8 cellular contexts compared by ENCODE assay signal in the genomic region with DNA sequence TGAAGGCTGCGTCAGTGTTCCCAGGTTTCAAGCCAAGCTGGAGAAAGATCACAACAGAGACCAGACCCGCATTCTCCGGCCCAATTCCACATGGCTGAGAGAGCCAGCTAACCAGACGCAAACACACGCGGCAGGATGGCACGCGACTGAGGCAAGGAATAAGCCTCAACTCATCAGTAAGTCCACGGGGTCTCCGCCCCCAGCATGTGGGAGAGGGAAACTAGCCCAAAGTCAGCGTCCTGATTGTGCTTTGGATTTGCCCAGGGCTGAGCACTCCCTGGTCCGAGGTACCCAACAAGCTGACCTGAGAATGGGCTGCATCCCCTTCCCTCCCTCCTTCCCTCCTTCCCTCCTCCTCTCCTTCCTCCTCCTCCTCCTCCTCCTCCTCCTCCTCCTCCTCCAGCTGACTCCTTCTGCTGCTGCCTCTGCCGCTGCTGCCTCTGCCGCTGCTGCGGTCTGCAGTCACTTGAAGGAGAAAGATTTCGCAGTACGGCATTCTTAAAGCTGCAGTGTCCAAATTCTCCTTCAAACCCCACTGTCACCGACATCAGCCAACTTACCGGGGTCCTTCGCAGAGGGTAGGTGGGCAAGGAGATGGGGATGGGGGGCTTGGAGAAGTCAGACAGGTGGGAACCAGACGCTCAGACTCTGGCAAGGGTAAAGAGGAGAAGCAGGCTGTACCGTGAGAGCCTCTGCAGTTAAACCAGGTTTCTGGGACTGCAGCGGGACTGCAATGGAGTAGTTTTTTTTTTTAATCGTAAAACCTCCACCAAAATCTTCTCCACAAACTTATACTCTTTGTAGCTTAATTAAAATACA. TPM values are rescaled to one million over a fixed set of nuclear protein-coding genes. Genes with fewer than 3 reads are reported as not detected.
DNase-seq lines count a peak whose midpoint lies in the region; ATAC-seq and TF ChIP-seq lines count a peak whose summit lies in the region.

No MANE protein-coding gene starts in this region.

- no peaks in the 10 kb centered on the region for H3K9me3 Mint-ChIP-seq in activated naive CD8-positive, alpha-beta T cell treated with anti-CD3 and anti-CD28 coated beads, Interleukin-2, amount 10 ng/mL, durations not matched to agents 7 days and 5 days

- peak; percentile 48 for ATAC-seq in activated naive CD8-positive, alpha-beta T cell treated with anti-CD3 and anti-CD28 coated beads, Interleukin-2, amount 10 ng/mL, durations not matched to agents 7 days and 5 days (ENCODE audit: low read depth)
- ATAC-seq in GM21528 (IDR thresholded peaks at IDR 0.05; ENCODE audit: low FRiP score, unreplicated experiment) (no peak), HG03196 (IDR thresholded peaks at IDR 0.05; ENCODE audit: unreplicated experiment) (no peak)

- H3K27me3 Mint-ChIP-seq in activated naive CD8-positive, alpha-beta T cell treated with anti-CD3 and anti-CD28 coated beads, Interleukin-2, amount 10 ng/mL, durations not matched to agents 7 days and 5 days, result peaks cover 88% of the 10 kb centered on the region

- H3K36me3 Mint-ChIP-seq in activated naive CD8-positive, alpha-beta T cell treated with anti-CD3 and anti-CD28 coated beads, Interleukin-2, amount 10 ng/mL, durations not matched to agents 7 days and 5 days, result no peaks in the 10 kb centered on the region

- 2 to 4% (median 3%) methylated on average over 24 of the region's 24 CpGs for WGBS in stomach, 5 donors

- TF ChIP-seq EP300 in stomach (IDR thresholded peaks at IDR 0.05), result no peak

- H3K27me3 ChIP-seq in ACC112 (ENCODE audit: insufficient read depth, low read length) (no peaks in the 10 kb centered on the region), HAP-1 (ENCODE audit: low read depth) (peaks cover 33% of the 10 kb centered on the region), stomach (peaks cover 9 to 98% (median 73%) of the 10 kb centered on the region in 3 donors)

- H3K27ac ChIP-seq in ACC112 (ENCODE audit: low read depth, low read length) (peak overlapping the region; percentile 88), stomach (peak overlapping the region in 1 of 5 donors; percentile 25)

- in situ Hi-C loops in HAP-1 (cut with MboI; ENCODE audit: low sequenced_read_pairs), result no loop called here

- H3K79me2 ChIP-seq in ACC112 (ENCODE audit: control insufficient read depth, insufficient read depth, low read length, unreplicated experiment), result peaks cover 23% of the 10 kb centered on the region

- H3K4me1 Mint-ChIP-seq in activated naive CD8-positive, alpha-beta T cell treated with anti-CD3 and anti-CD28 coated beads, Interleukin-2, amount 10 ng/mL, durations not matched to agents 7 days and 5 days, result peaks cover 28% of the 10 kb centered on the region

- TF ChIP-seq POLR2A in stomach (IDR thresholded peaks at IDR 0.05), result no peak

- H2AFZ ChIP-seq in ACC112 (ENCODE audit: low read length, unreplicated experiment), result peak overlapping the region; percentile 77

- H3K36me3 ChIP-seq in ACC112 (ENCODE audit: insufficient read depth, low read length) (no peaks in the 10 kb centered on the region), HAP-1 (replicated peaks) (no peaks in the 10 kb centered on the region), stomach (no peaks in the 10 kb centered on the region)

- H3K4me1 ChIP-seq in ACC112 (ENCODE audit: control insufficient read depth, insufficient read depth, low read length, unreplicated experiment) (peaks cover 67% of the 10 kb centered on the region), HAP-1 (peaks cover 3% of the 10 kb centered on the region), stomach (peaks cover 23 to 46% (median 32%) of the 10 kb centered on the region in 4 donors)

- H3K4me3 Mint-ChIP-seq in activated naive CD8-positive, alpha-beta T cell treated with anti-CD3 and anti-CD28 coated beads, Interleukin-2, amount 10 ng/mL, durations not matched to agents 7 days and 5 days, result peak overlapping the region; percentile 63

- POLR2A ChIA-PET in activated naive CD8-positive, alpha-beta T cell treated with anti-CD3 and anti-CD28 coated beads, Interleukin-2, amount 10 ng/mL, durations not matched to agents 7 days and 5 days (lab: Charles Lee), result interaction anchor here (0.6 to 0.7 kb wide), 2 partner anchors 10 to 72 kb away, joined by 3 read pairs; no protein-coding TSS in a partner anchor

- TF ChIP-seq CTCF in stomach (IDR thresholded peaks at IDR 0.05), result no peak

- H3K9me3 ChIP-seq in HAP-1 (no peaks in the 10 kb centered on the region), iPS-18c (ENCODE audit: control insufficient read depth, insufficient read depth, low read length) (no peaks in the 10 kb centered on the region), stomach (no peaks in the 10 kb centered on the region)

- intact Hi-C loops in stomach (cut with DNase I; ENCODE audit: low total_unique reads), result no loop called here

- no peak overlapping the region for H3K27ac Mint-ChIP-seq in activated naive CD8-positive, alpha-beta T cell treated with anti-CD3 and anti-CD28 coated beads, Interleukin-2, amount 10 ng/mL, durations not matched to agents 7 days and 5 days

- DNase-seq in HAP-1 (ENCODE audit: low spot score in 2 of 2) (peak; percentile 26 to 37), stomach (no peak)
- DNase-seq in activated naive CD8-positive, alpha-beta T cell treated with anti-CD3 and anti-CD28 coated beads, Interleukin-2, amount 10 ng/mL, durations not matched to agents 7 days and 5 days, result no peak
- no peak for DNase-seq in stimulated activated CD4-positive, alpha-beta T cell treated with anti-CD3 and anti-CD28 coated beads, Interleukin-2, amount 100 ng/mL, for 24 hours

- H3K4me3 ChIP-seq in ACC112 (ENCODE audit: low read depth, low read length) (peak overlapping the region; percentile 98), HAP-1 (peak overlapping the region; percentile 17), iPS-18c (ENCODE audit: insufficient read depth, low read depth, low read length) (peak overlapping the region; percentile 42; the same call in 1 of the 2 replicates), stomach (peak overlapping the region; percentile 24 to 41 (median 30))

RNA-seq across cellular contexts. Expression of a gene that starts 32.9 kb away (rescaled TPM):
- total RNA-seq in activated naive CD8-positive, alpha-beta T cell treated with anti-CD3 and anti-CD28 coated beads, Interleukin-2, amount 10 ng/mL, durations not matched to agents 7 days and 5 days, result 10 to 100 TPM; 15.3 to 15.9 TPM
- 10 to 100 TPM; 17.9 to 54.3 (median 34.9) TPM for total RNA-seq in stomach
- 1 to 10 TPM; 3.2 to 9.2 (median 7.5) TPM for polyA plus RNA-seq in stomach

Comparison
In these comparisons a context has a peak if more than half of its experiments do, and no peak if none do; other contexts are left out.
1. H3K4me3 ChIP-seq: peak in every context shown above with its lines; median percentile 98 in ACC112; 42 in iPS-18c; 30 in stomach; 17 in HAP-1.
2. DNase-seq: peak in HAP-1 (2 of 2); none in activated naive CD8-positive, alpha-beta T cell treated with anti-CD3 and anti-CD28 coated beads, Interleukin-2, amount 10 ng/mL, durations not matched to agents 7 days and 5 days (single experiment), stomach (single experiment) and stimulated activated CD4-positive, alpha-beta T cell treated with anti-CD3 and anti-CD28 coated beads, Interleukin-2, amount 100 ng/mL, for 24 hours (0 of 2).